1 cellular context compared by ENCODE assay signal in the genomic region with DNA sequence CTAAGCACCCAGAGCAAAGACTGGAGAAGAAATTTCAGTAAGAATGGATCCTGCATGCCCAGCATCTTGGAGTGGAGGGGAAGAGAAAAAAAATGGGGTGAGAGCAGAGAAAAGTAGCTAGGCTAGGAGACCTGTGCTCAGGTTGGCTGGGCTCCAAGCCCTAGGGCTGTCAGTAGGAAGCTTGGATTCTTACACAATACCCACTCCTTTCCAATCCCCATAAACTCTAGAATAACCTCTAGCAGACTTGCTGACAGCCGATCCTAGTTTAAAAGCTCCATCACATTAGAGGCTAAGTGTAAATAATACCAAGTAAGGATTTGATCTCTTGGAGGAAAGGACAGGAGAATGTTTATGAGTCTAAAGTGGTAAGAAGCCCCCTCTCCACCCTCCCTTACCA.
TF ChIP-seq lines count a peak whose summit lies in the region.

No MANE protein-coding gene starts in this region.

TF ChIP-seq in HEK293, 187 proteins besides CTCF, POLR2A, EP300 and RAD21 (continued from another document):
- TF ChIP-seq BCL6B (tag by site-specific recombination; IDR thresholded peaks at IDR 0.05) (no peak), ZNF19 (tag by site-specific recombination; IDR thresholded peaks at IDR 0.05; ENCODE audit: low read depth) (no peak), INSM2 (tag by site-specific recombination; IDR thresholded peaks at IDR 0.05) (no peak), SP2 (tag by site-specific recombination; IDR thresholded peaks at IDR 0.05) (no peak), ZNF121 (tag by site-specific recombination; IDR thresholded peaks at IDR 0.05) (no peak), ZNF629 (tag by site-specific recombination; IDR thresholded peaks at IDR 0.05) (no peak), SP3 (tag by site-specific recombination; IDR thresholded peaks at IDR 0.05) (no peak), KLF7 (tag by site-specific recombination; IDR thresholded peaks at IDR 0.05; ENCODE audit: borderline replicate concordance) (no peak), ZBTB10 (tag by site-specific recombination; IDR thresholded peaks at IDR 0.05) (no peak), ZNF140 (tag by site-specific recombination; IDR thresholded peaks at IDR 0.05) (no peak), HOXC10 (CRISPR knock-in tag; IDR thresholded peaks at IDR 0.05) (no peak), ZNF654 (tag by site-specific recombination; IDR thresholded peaks at IDR 0.05; ENCODE audit: low read depth) (no peak), ZNF302 (tag by site-specific recombination; IDR thresholded peaks at IDR 0.05; ENCODE audit: low read depth) (no peak), ZNF548 (tag by site-specific recombination; IDR thresholded peaks at IDR 0.05) (no peak), RBAK (tag by site-specific recombination; IDR thresholded peaks at IDR 0.05) (no peak), ZNF704 (tag by site-specific recombination; IDR thresholded peaks at IDR 0.05) (no peak), ZBTB20 (tag by site-specific recombination; IDR thresholded peaks at IDR 0.05) (no peak), ZNF114 (tag by site-specific recombination; IDR thresholded peaks at IDR 0.05) (no peak), ZNF776 (tag by site-specific recombination; IDR thresholded peaks at IDR 0.05; ENCODE audit: borderline replicate concordance) (no peak), ZNF76 (tag by site-specific recombination; IDR thresholded peaks at IDR 0.05; ENCODE audit: borderline replicate concordance, low read depth) (no peak), PRDM1 (tag by site-specific recombination; IDR thresholded peaks at IDR 0.05) (no peak), ZNF596 (tag by site-specific recombination; IDR thresholded peaks at IDR 0.05) (no peak), ZXDB (tag by site-specific recombination; IDR thresholded peaks at IDR 0.05) (no peak), ZBTB49 (tag by site-specific recombination; IDR thresholded peaks at IDR 0.05; ENCODE audit: low read depth) (no peak), ZNF138 (tag by site-specific recombination; IDR thresholded peaks at IDR 0.05; ENCODE audit: borderline replicate concordance) (no peak), ZNF426 (tag by site-specific recombination; IDR thresholded peaks at IDR 0.05) (no peak), ZNF837 (tag by site-specific recombination; IDR thresholded peaks at IDR 0.05) (no peak), ZBTB48 (tag by site-specific recombination; IDR thresholded peaks at IDR 0.05) (no peak), SCRT2 (tag by site-specific recombination; IDR thresholded peaks at IDR 0.05) (no peak), ZSCAN23 (tag by site-specific recombination; IDR thresholded peaks at IDR 0.05) (no peak), KLF9 (tag by site-specific recombination; IDR thresholded peaks at IDR 0.05; ENCODE audit: low read depth) (no peak), ZNF701 (tag by site-specific recombination; IDR thresholded peaks at IDR 0.05) (no peak), ZBTB21 (tag by site-specific recombination; IDR thresholded peaks at IDR 0.05) (no peak), ZNF248 (tag by site-specific recombination; IDR thresholded peaks at IDR 0.05) (no peak), KLF10 (tag by site-specific recombination; IDR thresholded peaks at IDR 0.05) (no peak), ZNF37A (tag by site-specific recombination; IDR thresholded peaks at IDR 0.05) (no peak), ZNF521 (tag by site-specific recombination; IDR thresholded peaks at IDR 0.05) (no peak), ZNF175 (tag by site-specific recombination; IDR thresholded peaks at IDR 0.05) (no peak), GLI4 (tag by site-specific recombination; IDR thresholded peaks at IDR 0.05) (no peak), ZNF558 (tag by site-specific recombination; IDR thresholded peaks at IDR 0.05) (no peak), ZSCAN18 (tag by site-specific recombination; IDR thresholded peaks at IDR 0.05) (no peak), ZEB2 (tag by site-specific recombination; IDR thresholded peaks at IDR 0.05) (no peak), ZNF626 (tag by site-specific recombination; IDR thresholded peaks at IDR 0.05) (no peak)
- TF ChIP-seq, protein P1, sequence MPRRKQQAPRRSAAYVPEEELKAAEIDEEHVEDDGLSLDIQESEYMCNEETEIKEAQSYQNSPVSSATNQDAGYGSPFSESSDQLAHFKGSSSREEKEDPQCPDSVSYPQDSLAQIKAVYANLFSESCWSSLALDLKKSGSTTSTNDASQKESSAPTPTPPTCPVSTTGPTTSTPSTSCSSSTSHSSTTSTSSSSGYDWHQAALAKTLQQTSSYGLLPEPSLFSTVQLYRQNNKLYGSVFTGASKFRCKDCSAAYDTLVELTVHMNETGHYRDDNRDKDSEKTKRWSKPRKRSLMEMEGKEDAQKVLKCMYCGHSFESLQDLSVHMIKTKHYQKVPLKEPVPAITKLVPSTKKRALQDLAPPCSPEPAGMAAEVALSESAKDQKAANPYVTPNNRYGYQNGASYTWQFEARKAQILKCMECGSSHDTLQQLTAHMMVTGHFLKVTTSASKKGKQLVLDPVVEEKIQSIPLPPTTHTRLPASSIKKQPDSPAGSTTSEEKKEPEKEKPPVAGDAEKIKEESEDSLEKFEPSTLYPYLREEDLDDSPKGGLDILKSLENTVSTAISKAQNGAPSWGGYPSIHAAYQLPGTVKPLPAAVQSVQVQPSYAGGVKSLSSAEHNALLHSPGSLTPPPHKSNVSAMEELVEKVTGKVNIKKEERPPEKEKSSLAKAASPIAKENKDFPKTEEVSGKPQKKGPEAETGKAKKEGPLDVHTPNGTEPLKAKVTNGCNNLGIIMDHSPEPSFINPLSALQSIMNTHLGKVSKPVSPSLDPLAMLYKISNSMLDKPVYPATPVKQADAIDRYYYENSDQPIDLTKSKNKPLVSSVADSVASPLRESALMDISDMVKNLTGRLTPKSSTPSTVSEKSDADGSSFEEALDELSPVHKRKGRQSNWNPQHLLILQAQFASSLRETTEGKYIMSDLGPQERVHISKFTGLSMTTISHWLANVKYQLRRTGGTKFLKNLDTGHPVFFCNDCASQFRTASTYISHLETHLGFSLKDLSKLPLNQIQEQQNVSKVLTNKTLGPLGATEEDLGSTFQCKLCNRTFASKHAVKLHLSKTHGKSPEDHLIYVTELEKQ (tag by site-specific recombination; IDR thresholded peaks at IDR 0.05; ENCODE audit: borderline replicate concordance), result no peak
- TF ChIP-seq, protein P2, sequence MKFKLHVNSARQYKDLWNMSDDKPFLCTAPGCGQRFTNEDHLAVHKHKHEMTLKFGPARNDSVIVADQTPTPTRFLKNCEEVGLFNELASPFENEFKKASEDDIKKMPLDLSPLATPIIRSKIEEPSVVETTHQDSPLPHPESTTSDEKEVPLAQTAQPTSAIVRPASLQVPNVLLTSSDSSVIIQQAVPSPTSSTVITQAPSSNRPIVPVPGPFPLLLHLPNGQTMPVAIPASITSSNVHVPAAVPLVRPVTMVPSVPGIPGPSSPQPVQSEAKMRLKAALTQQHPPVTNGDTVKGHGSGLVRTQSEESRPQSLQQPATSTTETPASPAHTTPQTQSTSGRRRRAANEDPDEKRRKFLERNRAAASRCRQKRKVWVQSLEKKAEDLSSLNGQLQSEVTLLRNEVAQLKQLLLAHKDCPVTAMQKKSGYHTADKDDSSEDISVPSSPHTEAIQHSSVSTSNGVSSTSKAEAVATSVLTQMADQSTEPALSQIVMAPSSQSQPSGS (tag by site-specific recombination; IDR thresholded peaks at IDR 0.05; ENCODE audit: low read depth), result no peak
